ENCODE assay signal across 8 cellular contexts in genomic region chr6:33203443-33204164, GRCh38. TPM values are rescaled to one million over a fixed set of nuclear protein-coding genes. Genes with fewer than 3 reads are reported as not detected.
DNase-seq lines count a peak whose midpoint lies in the region; ATAC-seq, FAIRE-seq and TF ChIP-seq lines count a peak whose summit lies in the region.

No MANE protein-coding gene starts in this region.

- H3K4me3 Mint-ChIP-seq in activated T-cell treated with anti-CD3 and anti-CD28 coated beads, Interleukin-2, amount 50 U/mL, for 72 hours: peak overlapping the region; percentile 98 to 100
- peak overlapping the region; percentile 92 for H3K4me3 Mint-ChIP-seq in stimulated activated effector memory CD8-positive, alpha-beta T cell treated with anti-CD3 and anti-CD28 coated beads, Interleukin-12 subunit alpha, Interleukin-12 subunit beta, amount 100 ng/mL, for 72 hours

- no peak overlapping the region for H3K27ac Mint-ChIP-seq in activated T-cell treated with anti-CD3 and anti-CD28 coated beads, Interleukin-2, amount 50 U/mL, for 72 hours
- H3K27ac Mint-ChIP-seq in stimulated activated effector memory CD8-positive, alpha-beta T cell treated with anti-CD3 and anti-CD28 coated beads, Interleukin-12 subunit alpha, Interleukin-12 subunit beta, amount 100 ng/mL, for 72 hours: peak overlapping the region; percentile 98

- peaks cover 67% of the 10 kb centered on the region for H3K4me1 Mint-ChIP-seq in activated T-cell treated with anti-CD3 and anti-CD28 coated beads, Interleukin-2, amount 50 U/mL, for 72 hours (ENCODE audit: low read depth)
- peaks cover 79% of the 10 kb centered on the region for H3K4me1 Mint-ChIP-seq in stimulated activated effector memory CD8-positive, alpha-beta T cell treated with anti-CD3 and anti-CD28 coated beads, Interleukin-12 subunit alpha, Interleukin-12 subunit beta, amount 100 ng/mL, for 72 hours

- H3K4me3 ChIP-seq in WERI-Rb-1 (ENCODE audit: low read depth, low read length): no peak overlapping the region
- peak overlapping the region; percentile 87 for H3K4me3 ChIP-seq in iPS-20b (ENCODE audit: low read length)
- H3K4me3 ChIP-seq in colonic mucosa: no peak overlapping the region

- peak overlapping the region; percentile 24; the same call in 1 of the 2 replicates for H3K9ac ChIP-seq in iPS-20b (ENCODE audit: low read depth, low read length)
- H3K9ac ChIP-seq in colonic mucosa (ENCODE audit: low read depth in 2 of 2, low read length in 2 of 2): no peak overlapping the region

- no peak for DNase-seq in activated T-cell treated with anti-CD3 and anti-CD28 coated beads, Interleukin-2, amount 50 U/mL, for 72 hours
- DNase-seq in activated T-cell treated with anti-CD3 and anti-CD28 coated beads for 4 hours (no peak), WERI-Rb-1 (no peak), D721Med (ENCODE audit: insufficient read length, low spot score) (no peak), RKO (ENCODE audit: low spot score) (no peak), colonic mucosa (no peak)
- no peak for DNase-seq in stimulated activated effector memory CD8-positive, alpha-beta T cell treated with anti-CD3 and anti-CD28 coated beads, Interleukin-12 subunit alpha, Interleukin-12 subunit beta, amount 100 ng/mL, for 72 hours (ENCODE audit: low spot score in 2 of 2)

- no peak for ATAC-seq in activated T-cell treated with anti-CD3 and anti-CD28 coated beads, Interleukin-2, amount 50 U/mL, for 72 hours (replicated peaks in 1 of 2)
- ATAC-seq in stimulated activated effector memory CD8-positive, alpha-beta T cell treated with anti-CD3 and anti-CD28 coated beads, Interleukin-12 subunit alpha, Interleukin-12 subunit beta, amount 100 ng/mL, for 72 hours: no peak

- H3K27me3 Mint-ChIP-seq in activated T-cell treated with anti-CD3 and anti-CD28 coated beads, Interleukin-2, amount 50 U/mL, for 72 hours (ENCODE audit: low read depth): no peaks in the 10 kb centered on the region

- H3K9me3 ChIP-seq in WERI-Rb-1 (ENCODE audit: severe bottlenecking) (no peaks in the 10 kb centered on the region), iPS-20b (ENCODE audit: insufficient read depth, low read depth, low read length) (no peaks in the 10 kb centered on the region), colonic mucosa (no peaks in the 10 kb centered on the region)

- TF ChIP-seq CTCF in WERI-Rb-1 (IDR thresholded peaks at IDR 0.05; ENCODE audit: low read depth, low read length) (no peak), D721Med (IDR thresholded peaks at IDR 0.05; ENCODE audit: insufficient read depth, missing control alignments) (no peak), colonic mucosa (IDR thresholded peaks at IDR 0.05) (no peak)

- no peak for FAIRE-seq in D721Med (lab: Jason Lieb, UNC)

- H3K36me3 Mint-ChIP-seq in activated T-cell treated with anti-CD3 and anti-CD28 coated beads, Interleukin-2, amount 50 U/mL, for 72 hours (ENCODE audit: insufficient read depth in 2 of 2): peaks cover 22 to 24% of the 10 kb centered on the region in 2 donors
- peaks cover 66% of the 10 kb centered on the region for H3K36me3 Mint-ChIP-seq in stimulated activated effector memory CD8-positive, alpha-beta T cell treated with anti-CD3 and anti-CD28 coated beads, Interleukin-12 subunit alpha, Interleukin-12 subunit beta, amount 100 ng/mL, for 72 hours

- no peaks in the 10 kb centered on the region for H3K9me3 Mint-ChIP-seq in activated T-cell treated with anti-CD3 and anti-CD28 coated beads, Interleukin-2, amount 50 U/mL, for 72 hours
- no peaks in the 10 kb centered on the region for H3K9me3 Mint-ChIP-seq in stimulated activated effector memory CD8-positive, alpha-beta T cell treated with anti-CD3 and anti-CD28 coated beads, Interleukin-12 subunit alpha, Interleukin-12 subunit beta, amount 100 ng/mL, for 72 hours

- H3K36me3 ChIP-seq in WERI-Rb-1 (peaks cover 37% of the 10 kb centered on the region), iPS-20b (ENCODE audit: insufficient read depth, low read depth, low read length) (peaks cover 26% of the 10 kb centered on the region), colonic mucosa (no peaks in the 10 kb centered on the region)

- intact Hi-C loops in colonic mucosa (cut with DNase I): no loop called here

- H3K27me3 ChIP-seq in WERI-Rb-1 (ENCODE audit: insufficient read depth, low read depth, severe bottlenecking) (no peaks in the 10 kb centered on the region), iPS-20b (ENCODE audit: insufficient read depth, low read length) (peaks cover 34% of the 10 kb centered on the region), colonic mucosa (no peaks in the 10 kb centered on the region)

- H3K4me1 ChIP-seq in iPS-20b (ENCODE audit: insufficient read depth, low read length) (peaks cover 14% of the 10 kb centered on the region), colonic mucosa (peaks cover 15% of the 10 kb centered on the region)

- peak overlapping the region; percentile 90 for H3K27ac ChIP-seq in WERI-Rb-1
- H3K27ac ChIP-seq in iPS-20b (ENCODE audit: low read length): no peak overlapping the region
- no peak overlapping the region for H3K27ac ChIP-seq in colonic mucosa

RNA-seq across cellular contexts. Expression of gene HSD17B8, which starts 0.9 kb away (rescaled TPM):
- total RNA-seq in activated T-cell treated with anti-CD3 and anti-CD28 coated beads, Interleukin-2, amount 50 U/mL, for 72 hours: 10 to 100 TPM; 35.8 to 36.0 TPM
- 10 to 100 TPM; 13.0 to 23.7 TPM for total RNA-seq in colonic mucosa

RNA-seq across cellular contexts. Expression of gene SLC39A7, which starts 2.9 kb away (rescaled TPM):
- total RNA-seq in activated T-cell treated with anti-CD3 and anti-CD28 coated beads, Interleukin-2, amount 50 U/mL, for 72 hours: 10 to 100 TPM; 56.1 to 58.3 TPM
- 100 to 1,000 TPM; 170 to 212 TPM for total RNA-seq in colonic mucosa

RNA-seq across cellular contexts. Expression of gene RXRB, which starts 3.1 kb away (rescaled TPM):
- total RNA-seq in activated T-cell treated with anti-CD3 and anti-CD28 coated beads, Interleukin-2, amount 50 U/mL, for 72 hours: 10 to 100 TPM; 55.6 to 57.5 TPM
- total RNA-seq in colonic mucosa: 10 to 100 TPM; 33.4 to 36.3 TPM

RNA-seq across cellular contexts. Expression of gene RING1, which starts 4.7 kb away (rescaled TPM):
- total RNA-seq in activated T-cell treated with anti-CD3 and anti-CD28 coated beads, Interleukin-2, amount 50 U/mL, for 72 hours: 10 to 100 TPM; 30.1 to 37.7 TPM
- 10 to 100 TPM; 24.8 to 30.9 TPM for total RNA-seq in colonic mucosa

RNA-seq across cellular contexts. Expression of gene COL11A2, which starts 11.3 kb away (rescaled TPM):
- total RNA-seq in activated T-cell treated with anti-CD3 and anti-CD28 coated beads, Interleukin-2, amount 50 U/mL, for 72 hours: 1 to 10 TPM; 2.5 to 3.2 TPM
- under 1 TPM; 0.13 to 0.44 TPM for total RNA-seq in colonic mucosa
